Comparison of ENCODE assay signal across 19 cellular contexts in the genomic region with DNA sequence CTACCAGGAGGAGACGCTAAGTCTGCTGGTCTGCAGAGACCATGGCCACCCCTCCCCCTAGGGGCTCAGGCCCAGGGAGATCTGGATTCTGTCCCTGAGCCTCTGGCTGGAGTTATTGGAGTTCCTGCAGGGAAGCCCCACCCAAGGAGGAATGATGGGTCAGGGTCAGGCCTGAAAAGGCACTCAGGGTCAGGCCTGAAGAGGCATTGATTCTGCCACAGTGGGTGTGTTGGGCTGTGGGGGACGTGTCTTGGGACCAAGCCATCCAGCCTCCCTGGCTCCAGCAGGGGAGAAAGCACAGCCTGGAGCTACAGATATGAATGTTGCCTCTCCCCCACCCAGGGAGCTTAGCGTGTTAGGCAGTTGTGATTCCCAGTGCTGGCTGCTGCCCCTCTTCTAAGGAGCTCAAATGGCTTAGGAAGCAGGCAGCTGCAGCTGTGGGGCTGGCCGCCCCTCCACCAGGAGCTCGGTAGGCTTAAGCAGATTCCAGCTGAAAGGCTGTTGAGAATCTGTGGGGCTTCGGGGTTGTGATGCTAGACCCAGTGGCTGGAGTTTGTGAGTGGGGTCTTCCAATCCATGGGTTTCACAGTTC.
"Had no signal": no experiment of that assay in that cellular context is flagged by ENCODE, and none has a peak within 500 bp of the region (broad histone marks: within the 10 kb centered on the region; RNA-seq: fewer than 3 reads in every experiment).

No MANE protein-coding gene starts in this region.

- DNase-seq: effector memory CD8-positive, alpha-beta T cell; gastrocnemius medialis; heart right ventricle; hypothalamus; lower lobe of right lung; natural killer cell; stimulated activated CD4-positive, alpha-beta T cell treated with anti-CD3 and anti-CD28 coated beads, Interleukin-12 subunit alpha, Interleukin-12 subunit beta, amount 100 ng/mL, for 4 hours; stimulated activated naive CD4-positive, alpha-beta T cell; tibial artery had no signal

- H3K36me3 ChIP-seq: esophagus muscularis mucosa, gastrocnemius medialis, heart right ventricle, left lung, lower lobe of right lung, suprapubic skin, tibial artery, upper lobe of left lung had no signal

- H3K9me3 ChIP-seq: esophagus muscularis mucosa, gastrocnemius medialis, lower lobe of right lung, suprapubic skin, upper lobe of left lung had no signal

- H3K27ac ChIP-seq: epithelial cell of prostate, esophagus muscularis mucosa, gastrocnemius medialis, heart right ventricle, left lung, lower lobe of right lung, skin epidermis, suprapubic skin, tibial artery, upper lobe of left lung had no signal

- H3K27me3 Mint-ChIP-seq: central memory CD8-positive, alpha-beta T cell; effector memory CD8-positive, alpha-beta T cell; memory B cell had no signal

- ATAC-seq: effector memory CD8-positive, alpha-beta T cell; gastrocnemius medialis; left lung; natural killer cell; sciatic nerve had no signal

- H3K36me3 Mint-ChIP-seq: mesothelial cell of epicardium, natural killer cell had no signal

- H3K4me1 Mint-ChIP-seq: central memory CD8-positive, alpha-beta T cell; mesothelial cell of epicardium; natural killer cell had no signal

- H3K27me3 ChIP-seq: gastrocnemius medialis, heart right ventricle, left lung, suprapubic skin, upper lobe of left lung had no signal

- H3K27ac Mint-ChIP-seq: effector memory CD8-positive, alpha-beta T cell; memory B cell; mesothelial cell of epicardium; natural killer cell had no signal

- H3K4me3 ChIP-seq: esophagus muscularis mucosa, gastrocnemius medialis, heart right ventricle, left lung, lower lobe of right lung, skin epidermis, suprapubic skin, tibial artery, upper lobe of left lung had no signal

- H3K4me1 ChIP-seq: esophagus muscularis mucosa, heart right ventricle, left lung, lower lobe of right lung, suprapubic skin, tibial artery, upper lobe of left lung had no signal

- H3K4me3 Mint-ChIP-seq: central memory CD8-positive, alpha-beta T cell; effector memory CD8-positive, alpha-beta T cell; memory B cell; mesothelial cell of epicardium; natural killer cell had no signal
